19 cellular contexts compared by ENCODE assay signal in the genomic region with DNA sequence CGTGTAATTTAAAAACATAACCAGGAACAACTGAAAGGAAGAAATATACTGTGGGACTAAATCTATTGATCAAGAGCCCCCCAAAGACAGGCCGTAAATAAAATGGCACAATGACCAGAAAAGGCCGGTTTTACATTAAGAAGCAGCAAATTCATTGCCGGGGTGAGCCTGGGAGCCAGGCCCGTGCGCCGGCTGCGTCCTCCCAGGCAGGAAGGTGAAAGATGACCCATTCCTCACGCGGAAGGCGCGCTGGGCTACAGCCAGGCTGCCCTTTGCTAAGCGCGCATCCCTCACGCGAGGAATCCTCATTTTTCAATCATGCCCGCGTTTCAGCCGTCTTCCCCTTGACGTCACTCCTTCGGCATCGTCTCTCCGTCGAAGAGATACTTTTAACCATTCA. TPM values are rescaled to one million over a fixed set of nuclear protein-coding genes. Genes with fewer than 3 reads are reported as not detected.
DNase-seq lines count a peak whose midpoint lies in the region; ATAC-seq and TF ChIP-seq lines count a peak whose summit lies in the region.
"Had no signal": no experiment of that assay in that cellular context is flagged by ENCODE, and none has a peak within 500 bp of the region (broad histone marks: within the 10 kb centered on the region; RNA-seq: fewer than 3 reads in every experiment).

No MANE protein-coding gene starts in this region.

- no peaks in the 10 kb centered on the region for H3K79me1 ChIP-seq in IMR-90 (ENCODE audit: low read depth in 1 of 2, low read length in 2 of 2)

- H3K36me3 ChIP-seq in IMR-90 (ENCODE audit: control insufficient read depth, insufficient read depth, low read length) = no peaks in the 10 kb centered on the region
- H3K36me3 ChIP-seq: BLaER1 had no signal

- no peak overlapping the region for H3K4me2 ChIP-seq in IMR-90 (ENCODE audit: low read depth, low read length)
- H3K4me2 ChIP-seq: BLaER1 had no signal

- no peaks in the 10 kb centered on the region for H3K4me1 Mint-ChIP-seq in osteocyte (ENCODE audit: unreplicated experiment)
- H3K4me1 Mint-ChIP-seq: CD14-positive monocyte; CD8-positive, alpha-beta memory T cell had no signal

- no peak overlapping the region; a peak in 1 of 4 replicates for H4K8ac ChIP-seq in IMR-90 (ENCODE audit: low read depth in 2 of 2, low read length in 2 of 2)

- TF ChIP-seq CTCF in IMR-90 (conservative IDR thresholded peaks at IDR 0.05; ENCODE audit: low read depth, low read length) = no peak
- no peak for TF ChIP-seq CTCF in osteocyte (IDR thresholded peaks at IDR 0.05)

- no peak overlapping the region for H3K4ac ChIP-seq in IMR-90 (ENCODE audit: low read depth, low read length)

- H2AK9ac ChIP-seq in IMR-90 (replicated peaks; ENCODE audit: low read depth, low read length, poor library complexity) = no peak overlapping the region

- 38% methylated on average over 12 of the region's 24 CpGs; no CpG with 5 or more reads in 1 of the 2 experiments for WGBS in IMR-90 (ENCODE audit: extremely low coverage in 2 of 2, insufficient read length in 1 of 2), 2 experiments

- no peaks in the 10 kb centered on the region for H3K27me3 Mint-ChIP-seq in osteocyte (ENCODE audit: unreplicated experiment)
- H3K27me3 Mint-ChIP-seq: CD4-positive, alpha-beta T cell had no signal

- H2BK120ac ChIP-seq in IMR-90 (ENCODE audit: low read depth, low read length) = no peak overlapping the region

- no peaks in the 10 kb centered on the region for H4K20me1 ChIP-seq in IMR-90 (ENCODE audit: insufficient read depth, low read length)
- H4K20me1 ChIP-seq: BLaER1 had no signal

- no TSS peak for BruUV-seq in IMR-90 (replicated peaks; lab: Mats Ljungman, UMichigan)

- ATAC-seq in IMR-90 (ENCODE audit: low read depth) = no peak
- no peak for ATAC-seq in HG02938 (IDR thresholded peaks at IDR 0.05; ENCODE audit: unreplicated experiment)
- ATAC-seq in HG02970 (IDR thresholded peaks at IDR 0.05; ENCODE audit: low FRiP score, unreplicated experiment) = no peak
- ATAC-seq: GM12878, HCT116 had no signal

- no peak overlapping the region for H4K5ac ChIP-seq in IMR-90 (ENCODE audit: low read depth, low read length)

- no peaks in the 10 kb centered on the region for H3K36me3 Mint-ChIP-seq in osteocyte (ENCODE audit: unreplicated experiment)
- H3K36me3 Mint-ChIP-seq: CD14-positive monocyte; CD8-positive, alpha-beta memory T cell had no signal

- POLR2A ChIA-PET in IMR-90 (lab: Charles Lee; ENCODE audit: unreplicated experiment) = no interaction called here

- H3K18ac ChIP-seq in IMR-90 (ENCODE audit: low read depth, low read length) = no peak overlapping the region

- H3K9me1 ChIP-seq in IMR-90 (ENCODE audit: insufficient read depth, low read length) = no peaks in the 10 kb centered on the region

- dilution Hi-C loops in IMR-90 (cut with HindIII; ENCODE audit: low sequenced_read_pairs, unreplicated experiment) = no loop called here

- H2BK5ac ChIP-seq in IMR-90 (ENCODE audit: low read depth, low read length, poor library complexity, severe bottlenecking) = no peak overlapping the region

- H3K27ac Mint-ChIP-seq in osteocyte (ENCODE audit: unreplicated experiment) = no peak overlapping the region
- H3K27ac Mint-ChIP-seq: CD14-positive monocyte; CD4-positive, alpha-beta T cell; CD8-positive, alpha-beta memory T cell had no signal

- CTCF ChIA-PET in IMR-90 (lab: Yijun Ruan, JAX) = no interaction called here

- no peak overlapping the region for H3K27ac ChIP-seq in IMR-90 (ENCODE audit: insufficient read depth, low read length)
- H3K27ac ChIP-seq: BLaER1, GM23248 had no signal

- no peaks in the 10 kb centered on the region for H3K9me3 Mint-ChIP-seq in osteocyte (ENCODE audit: unreplicated experiment)
- H3K9me3 Mint-ChIP-seq: CD4-positive, alpha-beta T cell; CD8-positive, alpha-beta memory T cell; H9 had no signal

- H4K91ac ChIP-seq in IMR-90 (ENCODE audit: insufficient read depth, low read depth, low read length) = no peak overlapping the region

- no peak overlapping the region for H3K14ac ChIP-seq in IMR-90 (replicated peaks; ENCODE audit: low read depth, low read length)

- no peak for TF ChIP-seq RAD21 in IMR-90 (IDR thresholded peaks at IDR 0.05; ENCODE audit: low read length)

- no peak overlapping the region for H3K9ac ChIP-seq in IMR-90 (ENCODE audit: low read depth, low read length)
- H3K9ac ChIP-seq: BLaER1, GM23248 had no signal

- TF ChIP-seq POLR2A in IMR-90 (IDR thresholded peaks at IDR 0.05; ENCODE audit: low read depth, low read length) = no peak

- no peak overlapping the region for H2BK20ac ChIP-seq in IMR-90 (ENCODE audit: low read depth, low read length)

- intact Hi-C loops in IMR-90 (cut with micrococcal nuclease) = no loop called here

- H3K27me3 ChIP-seq in IMR-90 (ENCODE audit: control insufficient read depth, insufficient read depth, low read length) = no peaks in the 10 kb centered on the region
- H3K27me3 ChIP-seq: BLaER1 had no signal

- no peak overlapping the region for H2BK15ac ChIP-seq in IMR-90 (ENCODE audit: low read depth, low read length)

- no peak overlapping the region for H3K4me3 Mint-ChIP-seq in osteocyte (ENCODE audit: unreplicated experiment)
- H3K4me3 Mint-ChIP-seq: CD14-positive monocyte; CD4-positive, alpha-beta T cell; CD8-positive, alpha-beta memory T cell; H9 had no signal

- in situ Hi-C loops in IMR-90 (cut with MboI; ENCODE audit: low sequenced_read_pairs) = no loop called here

- H2AFZ ChIP-seq in IMR-90 (replicated peaks; ENCODE audit: low read length, poor library complexity) = peak overlapping the region; percentile 13
- H2AFZ ChIP-seq: GM23248 had no signal

- peaks cover 6% of the 10 kb centered on the region; the same call in 1 of the 2 replicates for H3K9me3 ChIP-seq in IMR-90 (ENCODE audit: control insufficient read depth, insufficient read depth, low read length)
- H3K9me3 ChIP-seq: BLaER1 had no signal

- no peak overlapping the region for H2AK5ac ChIP-seq in IMR-90 (ENCODE audit: low read depth, low read length)

- H3K23ac ChIP-seq in IMR-90 (ENCODE audit: low read depth, low read length) = no peak overlapping the region

- H3K56ac ChIP-seq in IMR-90 (ENCODE audit: extremely low read depth, insufficient read depth, low read length) = no peak overlapping the region

- DNase-seq in IMR-90 (no peak), left kidney (ENCODE audit: low read depth, low spot score) (peak; percentile 21), osteocyte (ENCODE audit: extremely low spot score, unreplicated experiment) (peak; percentile 79), C1 segment of cervical spinal cord (lab: John Stamatoyannopoulos, UW) (no peak)
- DNase-seq: CD4-positive, alpha-beta T cell; CD8-positive, alpha-beta memory T cell; DMS 273 treated with DMSO at 0.1 percent for 48 hours; DMS79; EL; GDM1; GM23248; H9 had no signal

- H3K4me3 ChIP-seq in IMR-90 (ENCODE audit: insufficient read depth, low read depth, low read length) = no peak overlapping the region
- H3K4me3 ChIP-seq: BLaER1, GM12878, GM23248 had no signal

- no peaks in the 10 kb centered on the region for H3K4me1 ChIP-seq in IMR-90 (ENCODE audit: control insufficient read depth, insufficient read depth, low read length)

TF ChIP-seq in IMR-90, 13 proteins besides CTCF, POLR2A, EP300 and RAD21:
- TF ChIP-seq CEBPB (IDR thresholded peaks at IDR 0.05; ENCODE audit: low read depth, low read length) (no peak), MAZ (IDR thresholded peaks at IDR 0.05; ENCODE audit: borderline replicate concordance, low read depth, low read length) (no peak), SMC3 (IDR thresholded peaks at IDR 0.05; ENCODE audit: low read depth, low read length) (no peak)

RNA-seq across cellular contexts. Expression of gene MGMT, which starts 47.7 kb away (rescaled TPM):
- total RNA-seq in IMR-90 (2012; rRNA removed) (11.1 and 11.5 TPM in 2 replicates), osteocyte (17.0 and 20.8 TPM in 2 replicates)
- polyA plus RNA-seq in IMR-90 (2012; rRNA removed) = 17.8 and 18.3 TPM in 2 replicates
- polyA plus RNA-seq in IMR-90 (2012; cell fraction: cytosol; rRNA removed) = 21.2 and 28.4 TPM in 2 replicates
- 8.3 and 11.4 TPM in 2 replicates for polyA plus RNA-seq in IMR-90 (2012; cell fraction: nucleus; rRNA removed; ENCODE audit: low replicate concordance)
- total RNA-seq: A172 had no signal

Comparison
In these comparisons a context has a peak if more than half of its experiments do, and no peak if none do; other contexts are left out.
1. DNase-seq: peak in left kidney (single experiment) and osteocyte (single experiment); none in IMR-90 (single experiment) and C1 segment of cervical spinal cord (0 of 14).